Comparison of ENCODE assay signal across 14 cellular contexts in the genomic region with DNA sequence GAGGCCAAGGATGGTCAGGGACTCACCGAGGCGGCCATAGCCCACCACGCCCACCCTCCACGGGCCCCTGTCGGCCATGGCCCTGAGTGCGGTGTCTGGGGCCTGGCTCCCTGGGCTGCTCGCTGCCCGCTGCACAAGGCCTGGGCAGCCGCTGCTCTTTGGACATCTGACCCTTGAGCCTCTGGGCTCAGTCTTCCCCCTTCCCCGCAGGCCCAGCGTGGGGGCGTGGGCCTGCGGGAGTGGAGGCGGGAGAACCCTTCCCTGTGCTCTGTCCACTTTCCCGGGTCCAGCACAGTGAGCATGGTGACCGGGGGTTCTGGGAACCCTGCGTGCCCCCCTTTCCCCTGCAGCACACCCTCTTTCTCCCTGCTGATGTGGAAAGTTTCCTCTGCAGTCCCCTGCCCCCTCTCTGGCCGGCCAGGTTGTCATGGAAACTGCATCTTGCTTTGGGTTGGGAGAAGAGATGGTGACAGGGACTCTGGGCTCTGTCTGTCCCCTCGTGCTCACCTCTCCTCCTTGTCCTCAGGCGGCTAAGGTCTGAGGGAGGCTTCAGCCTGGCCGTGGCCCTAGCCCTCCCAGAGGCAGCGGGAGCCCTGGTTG. TPM values are rescaled to one million over a fixed set of nuclear protein-coding genes. Genes with fewer than 3 reads are reported as not detected.
DNase-seq lines count a peak whose midpoint lies in the region; ATAC-seq and TF ChIP-seq lines count a peak whose summit lies in the region.
"Had no signal": no experiment of that assay in that cellular context is flagged by ENCODE, and none has a peak within 500 bp of the region (broad histone marks: within the 10 kb centered on the region; RNA-seq: fewer than 3 reads in every experiment).

ASPDH (minus strand) TSS at position 168 of the 600 bp plus-strand sequence; CDS start at position 78, 90 bp downstream.

- peak within 1 kb of the TSS; percentile 86 for H3K4me2 ChIP-seq in BLaER1

- H3K4me3 Mint-ChIP-seq in Calu3 (ENCODE audit: low read depth, unreplicated experiment) (peak within 1 kb of the TSS; percentile 84), brain (peak within 1 kb of the TSS in 4 of 5 experiments; percentile 36 to 77 (median 68))

- H3K36me3 ChIP-seq in BLaER1, result peaks cover 16% of the 10 kb centered on the region
- peaks cover 3% of the 10 kb centered on the region for H3K36me3 ChIP-seq in mucosa of descending colon (ENCODE audit: low read depth)
- H3K36me3 ChIP-seq: ovary, suprapubic skin had no signal

- POLR2A ChIA-PET in HEK293T (lab: Yijun Ruan, JAX), result interaction anchor here (0.7 kb wide), 1 partner anchor 8 kb away, joined by 3 read pairs; no protein-coding TSS in a partner anchor

- no peak for TF ChIP-seq CTCF in Calu3 (IDR thresholded peaks at IDR 0.05; ENCODE audit: unreplicated experiment)
- TF ChIP-seq CTCF in brain (conservative IDR thresholded peaks at IDR 0.05), result no peak
- no peak for TF ChIP-seq CTCF in mucosa of descending colon (IDR thresholded peaks at IDR 0.05)

- H3K9me3 Mint-ChIP-seq in Calu3 (ENCODE audit: low read depth, unreplicated experiment), result no peaks in the 10 kb centered on the region
- peaks cover 0 to 72% (median 6%) of the 10 kb centered on the region in 5 experiments for H3K9me3 Mint-ChIP-seq in brain

- ATAC-seq in mucosa of descending colon (no peak), GM19397 (IDR thresholded peaks at IDR 0.05; ENCODE audit: unreplicated experiment) (no peak), HG03460 (IDR thresholded peaks at IDR 0.05; ENCODE audit: unreplicated experiment) (no peak)

- H3K36me3 Mint-ChIP-seq in Calu3 (ENCODE audit: insufficient read depth, unreplicated experiment) (peaks cover 57% of the 10 kb centered on the region), brain (peaks cover 26% of the 10 kb centered on the region)

- H3K27ac Mint-ChIP-seq in Calu3 (ENCODE audit: unreplicated experiment) (peak within 1 kb of the TSS; percentile 44), brain (peak within 1 kb of the TSS in 4 of 5 experiments; percentile 93 to 99 (median 94))

- H3K27me3 Mint-ChIP-seq in Calu3 (ENCODE audit: unreplicated experiment) (peaks cover 57% of the 10 kb centered on the region), brain (peaks cover 3% of the 10 kb centered on the region)

- intact Hi-C loops in Calu3 (cut with micrococcal nuclease; ENCODE audit: unreplicated experiment), result no loop called here
- intact Hi-C loops in mucosa of descending colon (cut with DNase I, micrococcal nuclease), result no loop called here

- H3K9me3 ChIP-seq in BLaER1, result peaks cover 12% of the 10 kb centered on the region
- no peaks in the 10 kb centered on the region for H3K9me3 ChIP-seq in mucosa of descending colon
- H3K9me3 ChIP-seq: ovary, suprapubic skin had no signal

- H3K4me1 Mint-ChIP-seq in Calu3 (ENCODE audit: low read depth, unreplicated experiment) (peaks cover 13% of the 10 kb centered on the region), brain (peaks cover 56% of the 10 kb centered on the region)

- no peaks in the 10 kb centered on the region for H4K20me1 ChIP-seq in BLaER1

- no peak for DNase-seq in Calu3
- DNase-seq in mucosa of descending colon, result peak in 2 of 3 donors; percentile 23 to 42
- no peak for DNase-seq in HEK293T (ENCODE audit: extremely low spot score)
- no peak for DNase-seq in SW 1271 (lab: John Stamatoyannopoulos, UW)
- DNase-seq: activated CD4-positive, alpha-beta T cell treated with anti-CD3 and anti-CD28 coated beads for 48 hours; NCI-H2107; stimulated activated CD4-positive, alpha-beta T cell treated with anti-CD3 and anti-CD28 coated beads, Interleukin-2, amount 100 ng/mL, for 48 hours had no signal

- H3K27ac ChIP-seq in BLaER1, result peak within 1 kb of the TSS; percentile 89
- H3K27ac ChIP-seq: ovary, suprapubic skin had no signal

- no peaks in the 10 kb centered on the region for H3K27me3 ChIP-seq in BLaER1
- H3K27me3 ChIP-seq: ovary, suprapubic skin had no signal

- CTCF ChIA-PET in Calu3 (lab: Charles Lee), result no interaction called here
- CTCF ChIA-PET in HEK293T (lab: Yijun Ruan, JAX), result no interaction called here

- H3K9ac ChIP-seq in BLaER1, result peak within 1 kb of the TSS; percentile 46

- H3K4me3 ChIP-seq in BLaER1 (peak within 1 kb of the TSS; percentile 46; the same call in 1 of the 2 replicates), mucosa of descending colon (no peak within 1 kb of the TSS)
- H3K4me3 ChIP-seq: ovary, suprapubic skin had no signal

- BruUV-seq in Calu3 (replicated peaks; lab: Mats Ljungman, UMichigan), result no TSS peak

- H3K4me1 ChIP-seq in BLaER1, result peaks cover 64% of the 10 kb centered on the region
- H3K4me1 ChIP-seq in mucosa of descending colon (ENCODE audit: low read depth), result peaks cover 5% of the 10 kb centered on the region

TF ChIP-seq in HEK293T, 16 proteins besides CTCF, POLR2A, EP300 and RAD21:
- TF ChIP-seq L3MBTL2 (conservative IDR thresholded peaks at IDR 0.05) (no peak), FOXK2 (IDR thresholded peaks at IDR 0.05) (no peak), FOXM1 (IDR thresholded peaks at IDR 0.05; ENCODE audit: borderline replicate concordance) (no peak), TARDBP (IDR thresholded peaks at IDR 0.05) (no peak), BHLHE40 (IDR thresholded peaks at IDR 0.05; ENCODE audit: borderline replicate concordance) (no peak), CTBP1 (IDR thresholded peaks at IDR 0.05; ENCODE audit: borderline replicate concordance) (no peak)
- TF ChIP-seq, protein P1, sequence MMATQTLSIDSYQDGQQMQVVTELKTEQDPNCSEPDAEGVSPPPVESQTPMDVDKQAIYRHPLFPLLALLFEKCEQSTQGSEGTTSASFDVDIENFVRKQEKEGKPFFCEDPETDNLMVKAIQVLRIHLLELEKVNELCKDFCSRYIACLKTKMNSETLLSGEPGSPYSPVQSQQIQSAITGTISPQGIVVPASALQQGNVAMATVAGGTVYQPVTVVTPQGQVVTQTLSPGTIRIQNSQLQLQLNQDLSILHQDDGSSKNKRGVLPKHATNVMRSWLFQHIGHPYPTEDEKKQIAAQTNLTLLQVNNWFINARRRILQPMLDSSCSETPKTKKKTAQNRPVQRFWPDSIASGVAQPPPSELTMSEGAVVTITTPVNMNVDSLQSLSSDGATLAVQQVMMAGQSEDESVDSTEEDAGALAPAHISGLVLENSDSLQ (IDR thresholded peaks at IDR 0.05), result no peak

RNA-seq across cellular contexts. Expression of gene ASPDH, which starts in this region (rescaled TPM):
- total RNA-seq in Calu3 (2022) (not detected in 2 replicates), mucosa of descending colon (not detected)
- 58.1 TPM for polyA plus RNA-seq in brain (ENCODE audit: insufficient read depth, low read depth, low replicate concordance)
- total RNA-seq: ovary, suprapubic skin had no signal
- polyA plus RNA-seq: esophagus, ovary had no signal

Comparison
In these comparisons a context has a peak if more than half of its experiments do, and no peak if none do; other contexts are left out.
1. Peak in DNase-seq in mucosa of descending colon; RNA of the gene not detected or under 1 TPM.